In genomic region chr20:63218701-63219446, GRCh38 we compare ENCODE assay signal across 24 cellular contexts. TPM values are rescaled to one million over a fixed set of nuclear protein-coding genes. Genes with fewer than 3 reads are reported as not detected.
"Had no signal": no experiment of that assay in that cellular context is flagged by ENCODE, and none has a peak within 500 bp of the region (broad histone marks: within the 10 kb centered on the region; RNA-seq: fewer than 3 reads in every experiment).

No MANE protein-coding gene starts in this region.

- H3K4me3 ChIP-seq: lower lobe of right lung, sigmoid colon, spleen, thyroid gland, vagina had no signal

- H3K9me3 ChIP-seq: lower lobe of right lung, sigmoid colon, spleen, thyroid gland, vagina had no signal

- FAIRE-seq: bronchial epithelial cell had no signal

- H3K27me3 ChIP-seq: sigmoid colon, thyroid gland, vagina had no signal

- H3K4me1 ChIP-seq: foreskin keratinocyte had no signal

- DNase-seq: activated B cell treated with CpG ODN at 0.5 μM for 24 hours; activated CD4-positive, alpha-beta T cell treated with anti-CD3 and anti-CD28 coated beads for 48 hours; activated CD8-positive, alpha-beta memory T cell treated with anti-CD3 and anti-CD28 coated beads, Interleukin-2, amount 50 U/mL, for 48 hours; activated gamma-delta T cell; activated naive CD8-positive, alpha-beta T cell treated with anti-CD3 and anti-CD28 coated beads, Interleukin-2, amount 10 ng/mL, durations not matched to agents 7 days and 5 days; activated T-cell treated with anti-CD3 and anti-CD28 coated beads, Interleukin-2, amount 50 U/mL, for 72 hours; aorta; dermis blood vessel endothelial cell; effector memory CD8-positive, alpha-beta T cell; foreskin keratinocyte; glutamatergic neuron; hypothalamus; lower lobe of right lung; sigmoid colon; spleen; stimulated activated CD4-positive, alpha-beta T cell treated with anti-CD3 and anti-CD28 coated beads, Interleukin-1b, Interleukin-23, amount 100 ng/mL, for 48 hours; T-helper 2 cell; thyroid gland had no signal

- ATAC-seq: activated T-cell treated with anti-CD3 and anti-CD28 coated beads, Interleukin-2, amount 50 U/mL, for 72 hours; effector memory CD8-positive, alpha-beta T cell; foreskin keratinocyte; lower lobe of right lung had no signal

- H3K27ac ChIP-seq: foreskin keratinocyte, lower lobe of right lung, sigmoid colon, spleen, thyroid gland, vagina had no signal

RNA-seq across cellular contexts. Expression of gene BIRC7, which starts 16.8 kb away (rescaled TPM):
- total RNA-seq: activated B cell treated with CpG ODN at 0.5 μM for 24 hours; activated naive CD8-positive, alpha-beta T cell treated with anti-CD3 and anti-CD28 coated beads, Interleukin-2, amount 10 ng/mL, durations not matched to agents 7 days and 5 days; aorta; bronchial epithelial cell; cerebellum; dermis blood vessel endothelial cell; foreskin keratinocyte; osteocyte; pulmonary artery endothelial cell; thyroid gland had no signal
- polyA plus RNA-seq: aorta, foreskin keratinocyte, neural cell had no signal

RNA-seq across cellular contexts. Expression of gene NKAIN4, which starts 35.4 kb away (rescaled TPM):
- total RNA-seq: activated B cell treated with CpG ODN at 0.5 μM for 24 hours; activated naive CD8-positive, alpha-beta T cell treated with anti-CD3 and anti-CD28 coated beads, Interleukin-2, amount 10 ng/mL, durations not matched to agents 7 days and 5 days; activated T-cell treated with anti-CD3 and anti-CD28 coated beads, Interleukin-2, amount 50 U/mL, for 72 hours; aorta; dermis blood vessel endothelial cell; lower lobe of right lung; pulmonary artery endothelial cell; spleen; vagina had no signal
- polyA plus RNA-seq: aorta had no signal
